In genomic region chr22:35257321-35258143, GRCh38 we compare ENCODE assay signal across 8 cellular contexts. TPM values are rescaled to one million over a fixed set of nuclear protein-coding genes. Genes with fewer than 3 reads are reported as not detected.
DNase-seq lines count a peak whose midpoint lies in the region; ATAC-seq and TF ChIP-seq lines count a peak whose summit lies in the region.

A gene with protein sequence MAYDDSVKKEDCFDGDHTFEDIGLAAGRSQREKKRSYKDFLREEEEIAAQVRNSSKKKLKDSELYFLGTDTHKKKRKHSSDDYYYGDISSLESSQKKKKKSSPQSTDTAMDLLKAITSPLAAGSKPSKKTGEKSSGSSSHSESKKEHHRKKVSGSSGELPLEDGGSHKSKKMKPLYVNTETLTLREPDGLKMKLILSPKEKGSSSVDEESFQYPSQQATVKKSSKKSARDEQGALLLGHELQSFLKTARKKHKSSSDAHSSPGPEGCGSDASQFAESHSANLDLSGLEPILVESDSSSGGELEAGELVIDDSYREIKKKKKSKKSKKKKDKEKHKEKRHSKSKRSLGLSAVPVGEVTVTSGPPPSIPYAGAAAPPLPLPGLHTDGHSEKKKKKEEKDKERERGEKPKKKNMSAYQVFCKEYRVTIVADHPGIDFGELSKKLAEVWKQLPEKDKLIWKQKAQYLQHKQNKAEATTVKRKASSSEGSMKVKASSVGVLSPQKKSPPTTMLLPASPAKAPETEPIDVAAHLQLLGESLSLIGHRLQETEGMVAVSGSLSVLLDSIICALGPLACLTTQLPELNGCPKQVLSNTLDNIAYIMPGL (plus strand): TSS chr22:35257493. CDS start chr22:35262391, 4,898 bp downstream.

- peaks cover 3% of the 10 kb centered on the region for H3K4me1 ChIP-seq in right cardiac atrium (ENCODE audit: control insufficient read depth, insufficient read depth, low read length)
- peaks cover 15% of the 10 kb centered on the region for H3K4me1 ChIP-seq in psoas muscle
- peaks cover 5% of the 10 kb centered on the region for H3K4me1 ChIP-seq in urinary bladder (ENCODE audit: insufficient read depth)

- ATAC-seq in HG02852 (IDR thresholded peaks at IDR 0.05; ENCODE audit: unreplicated experiment) = peak; percentile 88
- ATAC-seq in right cardiac atrium = peak; percentile 96 to 97
- ATAC-seq in psoas muscle = peak; percentile 95 to 98 (median 96)

- H3K27ac ChIP-seq in right cardiac atrium (ENCODE audit: low read length) = peak within 1 kb of the TSS; percentile 98
- H3K27ac ChIP-seq in psoas muscle = peak within 1 kb of the TSS; percentile 97
- peak within 1 kb of the TSS; percentile 76 for H3K27ac ChIP-seq in urinary bladder (ENCODE audit: low read depth)

- H3K27me3 ChIP-seq in right cardiac atrium (ENCODE audit: control insufficient read depth, insufficient read depth) = no peaks in the 10 kb centered on the region
- H3K27me3 ChIP-seq in psoas muscle (ENCODE audit: insufficient read depth in 3 of 3, low read length in 2 of 3) = no peaks in the 10 kb centered on the region

- intact Hi-C loops in T-helper 2 cell treated with Interferon-gamma antibody and Interleukin-4, amounts not matched to agents 100 ng/mL and 5 ng/mL, for 36 hours (cut with micrococcal nuclease) = loop anchor here (1.0 kb wide), 2 partner anchors 26 to 43 kb away; no protein-coding TSS in a partner anchor
- intact Hi-C loops in right cardiac atrium (cut with DNase I) (no loop called here), psoas muscle (cut with DNase I) (loop anchor here in 1 of 2 donors (5.0 kb wide), 1 partner anchor 40 kb away; the partner anchor contains the start of gene TOM1)

- peak; percentile 17 for TF ChIP-seq CTCF in psoas muscle (IDR thresholded peaks at IDR 0.05)

- WGBS in right cardiac atrium = under 1% methylated on average over 84 of the region's 84 CpGs
- 0 to 1% (median 0%) methylated on average over 42 to 84 of the region's 84 CpGs for WGBS in psoas muscle, 3 donors
- WGBS in urinary bladder = under 1% methylated on average over 84 of the region's 84 CpGs

- TF ChIP-seq POLR2A in GM15510 (IDR thresholded peaks at IDR 0.05; ENCODE audit: borderline replicate concordance, extremely low read depth, insufficient read length) = peak; percentile 57

- DNase-seq in NCI-H1694 (lab: John Stamatoyannopoulos, UW) (peak; percentile 67), anterior cingulate cortex (lab: John Stamatoyannopoulos, UW) (peak; percentile 19 to 89 (median 78)), right cardiac atrium (peak; percentile 91 to 96 (median 95)), psoas muscle (peak; percentile 92 to 94)

- H3K9me3 ChIP-seq in right cardiac atrium (ENCODE audit: control insufficient read depth, low read length) = no peaks in the 10 kb centered on the region
- no peaks in the 10 kb centered on the region for H3K9me3 ChIP-seq in psoas muscle

- peak within 1 kb of the TSS; percentile 99 for H3K4me3 ChIP-seq in right cardiac atrium (ENCODE audit: low read length)
- peak within 1 kb of the TSS; percentile 94 for H3K4me3 ChIP-seq in psoas muscle
- H3K4me3 ChIP-seq in urinary bladder (ENCODE audit: low read depth, low read length) = peak within 1 kb of the TSS; percentile 94

- H3K36me3 ChIP-seq in psoas muscle (ENCODE audit: insufficient read depth in 1 of 2, low read depth in 1 of 2) (peaks cover 0 to 6% of the 10 kb centered on the region in 2 donors), urinary bladder (ENCODE audit: insufficient read depth) (no peaks in the 10 kb centered on the region)

RNA-seq across cellular contexts. Expression of the gene that starts here (rescaled TPM):
- total RNA-seq in T-helper 2 cell treated with Interferon-gamma antibody and Interleukin-4, amounts not matched to agents 100 ng/mL and 5 ng/mL, for 36 hours = 38.5 and 39.8 TPM in 2 replicates
- total RNA-seq in right cardiac atrium (10 to 100 TPM; 10.2 to 11.3 (median 10.7) TPM), psoas muscle (10 to 100 TPM in 3 of 4 donors, 1 to 10 TPM in 1; 7.1 to 12.4 (median 11.3) TPM), urinary bladder (18.9 TPM)
- polyA plus RNA-seq in right cardiac atrium (5.7 TPM), psoas muscle (1 to 10 TPM; 6.0 to 9.7 (median 6.5) TPM), urinary bladder (14.0 TPM)

Comparison
In these comparisons a context has a peak if more than half of its experiments do, and no peak if none do; other contexts are left out.
1. Peak in every context shown above with its lines: DNase-seq, ATAC-seq, H3K4me3 ChIP-seq and H3K27ac ChIP-seq.